10 cellular contexts compared by ENCODE assay signal in genomic region chr15:72902245-72902928, GRCh38.
DNase-seq lines count a peak whose midpoint lies in the region; ATAC-seq, FAIRE-seq and TF ChIP-seq lines count a peak whose summit lies in the region.
"Had no signal": no experiment of that assay in that cellular context is flagged by ENCODE, and none has a peak within 500 bp of the region (broad histone marks: within the 10 kb centered on the region; RNA-seq: fewer than 3 reads in every experiment).

No MANE protein-coding gene starts in this region.

- TF ChIP-seq POLR2A in transverse colon (IDR thresholded peaks at IDR 0.05): no peak

- TF ChIP-seq CTCF in coronary artery (IDR thresholded peaks at IDR 0.05): no peak
- no peak for TF ChIP-seq CTCF in transverse colon (IDR thresholded peaks at IDR 0.05)

- H3K36me3 ChIP-seq in transverse colon: no peaks in the 10 kb centered on the region
- H3K36me3 ChIP-seq: neural progenitor cell had no signal

- TF ChIP-seq EP300 in transverse colon (IDR thresholded peaks at IDR 0.05; ENCODE audit: low read depth): no peak

- DNase-seq in HTR-8/SVneo (ENCODE audit: insufficient read length, low spot score): peak; percentile 23
- peak; percentile 88 for DNase-seq in coronary artery (ENCODE audit: low spot score)
- peak; percentile 55 for DNase-seq in midbrain (lab: John Stamatoyannopoulos, UW)
- peak; percentile 14 for DNase-seq in transverse colon
- no peak for DNase-seq in activated T-cell treated with anti-CD3 and anti-CD28 coated beads, Interleukin-2, amount 50 U/mL, for 48 hours
- DNase-seq in activated naive CD4-positive, alpha-beta T cell (lab: John Stamatoyannopoulos, UW): no peak
- DNase-seq: activated gamma-delta T cell treated with Interleukin-2 at 50 U/mL for 16 hours had no signal

- peak; percentile 16 for FAIRE-seq in HTR-8/SVneo (lab: Jason Lieb, UNC)

- 49% methylated on average over 15 of the region's 15 CpGs; no CpG with 5 or more reads in 1 of the 2 donors for WGBS in transverse colon (ENCODE audit: low coverage in 1 of 2), 2 donors

- H3K27ac ChIP-seq in coronary artery (peak overlapping the region; percentile 70 to 78), transverse colon (peak overlapping the region in 1 of 4 donors; percentile 23)
- H3K27ac ChIP-seq: epithelial cell of prostate, neural progenitor cell had no signal

- in situ Hi-C loops in transverse colon (cut with MboI; ENCODE audit: low pct_ligation_motif_present in 1 of 4, low pct_unique_long_range_greater_than_20kb in 1 of 4, low sequenced_read_pairs in 3 of 4): no loop called here

- no peak for ATAC-seq in HG03039 (IDR thresholded peaks at IDR 0.05; ENCODE audit: unreplicated experiment)

- peaks cover 0 to 14% (median 7%) of the 10 kb centered on the region in 4 donors for H3K4me1 ChIP-seq in transverse colon
- H3K4me1 ChIP-seq: neural progenitor cell had no signal

- H3K4me3 ChIP-seq in coronary artery: peak overlapping the region; percentile 11
- no peak overlapping the region for H3K4me3 ChIP-seq in transverse colon
- H3K4me3 ChIP-seq: neural progenitor cell had no signal

- H3K9me3 ChIP-seq in transverse colon: no peaks in the 10 kb centered on the region

- intact Hi-C loops in transverse colon (cut with DNase I; ENCODE audit: low total_unique reads): no loop called here

- no peaks in the 10 kb centered on the region for H3K27me3 ChIP-seq in transverse colon
- H3K27me3 ChIP-seq: neural progenitor cell had no signal

Comparison
In these comparisons a context has a peak if more than half of its experiments do, and no peak if none do; other contexts are left out.
1. DNase-seq: peak in HTR-8/SVneo (single experiment), coronary artery (single experiment), midbrain (single experiment) and transverse colon (single experiment); none in activated T-cell treated with anti-CD3 and anti-CD28 coated beads, Interleukin-2, amount 50 U/mL, for 48 hours (0 of 2) and activated naive CD4-positive, alpha-beta T cell (0 of 4).